Comparison of ENCODE assay signal across 9 cellular contexts in the genomic region with DNA sequence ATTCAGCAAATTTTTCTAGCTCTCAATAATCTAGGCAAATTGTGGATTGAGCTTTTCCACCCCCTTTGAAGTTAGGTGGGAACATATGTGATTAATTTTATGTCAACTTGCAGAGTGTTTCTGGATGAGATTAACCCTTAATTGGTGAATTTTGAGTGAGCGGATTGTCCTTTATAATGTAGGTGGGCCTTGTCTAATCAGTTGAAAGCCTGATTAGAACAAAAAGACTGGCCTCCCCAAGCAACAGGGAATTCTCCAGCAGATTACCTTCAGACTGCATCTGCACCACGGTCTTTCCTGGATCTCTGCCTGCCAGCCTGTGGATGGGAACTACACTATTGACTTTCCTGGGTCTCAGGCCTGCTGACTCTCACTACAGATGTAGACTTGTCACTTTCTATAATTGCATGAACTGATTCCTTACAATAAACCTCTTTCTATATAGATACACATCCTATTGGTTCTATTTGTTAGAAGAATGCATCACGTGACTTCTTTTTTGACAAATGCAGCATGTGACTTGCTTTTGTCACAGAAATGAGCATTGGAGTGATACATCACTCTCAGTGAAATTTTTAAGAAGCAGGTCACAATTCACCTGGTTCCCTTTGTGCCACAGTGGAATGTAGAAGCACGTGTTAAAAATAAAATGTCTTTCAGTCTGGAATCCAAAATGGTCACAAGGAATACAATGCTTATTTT.
"Had no signal": no experiment of that assay in that cellular context is flagged by ENCODE, and none has a peak within 500 bp of the region (broad histone marks: within the 10 kb centered on the region; RNA-seq: fewer than 3 reads in every experiment).

No MANE protein-coding gene starts in this region.

- H3K36me3 Mint-ChIP-seq: IgD-negative memory B cell had no signal

- H3K4me3 Mint-ChIP-seq: GM23338, H9, HFFc6, IgD-negative memory B cell had no signal

- H3K4me1 Mint-ChIP-seq: GM23338, H9, IgD-negative memory B cell had no signal

- H2AFZ ChIP-seq: GM23338 had no signal

- H3K4me2 ChIP-seq: GM23338 had no signal

- H3K4me3 ChIP-seq: GM23338 had no signal

- H3K27me3 Mint-ChIP-seq: IgD-negative memory B cell had no signal

- DNase-seq: H9, HCEC 1CT, HFFc6, KG1 had no signal

- FAIRE-seq: H1, H54 had no signal

- H3K27ac Mint-ChIP-seq: GM23338, H9, HFFc6, IgD-negative memory B cell had no signal

- H3K9me3 Mint-ChIP-seq: GM23338, HFFc6 had no signal

- H3K27ac ChIP-seq: HL-60 had no signal

- ATAC-seq: GM23338 had no signal
